ENCODE assay signal across 1 cellular context in the genomic region with DNA sequence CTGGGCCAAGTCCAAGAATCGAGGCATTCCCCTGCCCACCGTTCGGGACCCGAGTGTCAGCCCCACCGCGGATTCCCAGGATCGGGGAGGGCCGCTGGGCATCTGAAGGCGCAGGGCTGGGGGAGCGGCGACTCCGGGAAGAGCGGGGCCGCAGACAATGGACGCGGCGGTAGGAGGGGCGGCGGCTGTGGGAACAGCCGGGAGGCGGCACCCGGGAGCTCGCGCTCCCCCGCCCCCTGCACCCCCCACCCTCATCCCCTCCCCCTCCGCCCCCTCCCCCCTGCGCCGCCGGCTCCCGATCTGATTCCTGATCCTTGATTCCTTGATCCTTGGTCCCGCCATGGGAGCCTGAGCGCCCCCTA.
TF ChIP-seq lines count a peak whose summit lies in the region.

A gene (plus strand): TSS at position 281 of the 362 bp plus-strand sequence. CDS start 15,274 bp downstream, outside the sequence.

TF ChIP-seq in K562, 482 proteins besides CTCF, POLR2A, EP300 and RAD21 (continued from another document and continues in another):
- TF ChIP-seq DMBX1 (CRISPR knock-in tag; IDR thresholded peaks at IDR 0.05; ENCODE audit: borderline replicate concordance) = no peak
- TF ChIP-seq SMARCA5 (IDR thresholded peaks at IDR 0.05) = no peak
- TF ChIP-seq ELF4 (CRISPR knock-in tag; IDR thresholded peaks at IDR 0.05) = no peak
- TF ChIP-seq PRMT5 (CRISPR knock-in tag; IDR thresholded peaks at IDR 0.05) = no peak
- TF ChIP-seq, protein P1, sequence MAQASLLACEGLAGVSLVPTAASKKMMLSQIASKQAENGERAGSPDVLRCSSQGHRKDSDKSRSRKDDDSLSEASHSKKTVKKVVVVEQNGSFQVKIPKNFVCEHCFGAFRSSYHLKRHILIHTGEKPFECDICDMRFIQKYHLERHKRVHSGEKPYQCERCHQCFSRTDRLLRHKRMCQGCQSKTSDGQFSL (CRISPR knock-in tag; IDR thresholded peaks at IDR 0.05) = peak; percentile 88
- TF ChIP-seq, protein P1 (tag; IDR thresholded peaks at IDR 0.05) = peak in 1 of 2 experiments; percentile 91; a peak in 2 of 4 replicates
- TF ChIP-seq, protein P2, sequence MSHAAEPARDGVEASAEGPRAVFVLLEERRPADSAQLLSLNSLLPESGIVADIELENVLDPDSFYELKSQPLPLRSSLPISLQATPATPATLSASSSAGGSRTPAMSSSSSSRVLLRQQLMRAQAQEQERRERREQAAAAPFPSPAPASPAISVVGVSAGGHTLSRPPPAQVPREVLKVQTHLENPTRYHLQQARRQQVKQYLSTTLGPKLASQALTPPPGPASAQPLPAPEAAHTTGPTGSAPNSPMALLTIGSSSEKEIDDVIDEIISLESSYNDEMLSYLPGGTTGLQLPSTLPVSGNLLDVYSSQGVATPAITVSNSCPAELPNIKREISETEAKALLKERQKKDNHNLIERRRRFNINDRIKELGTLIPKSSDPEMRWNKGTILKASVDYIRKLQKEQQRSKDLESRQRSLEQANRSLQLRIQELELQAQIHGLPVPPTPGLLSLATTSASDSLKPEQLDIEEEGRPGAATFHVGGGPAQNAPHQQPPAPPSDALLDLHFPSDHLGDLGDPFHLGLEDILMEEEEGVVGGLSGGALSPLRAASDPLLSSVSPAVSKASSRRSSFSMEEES (CRISPR knock-in tag; IDR thresholded peaks at IDR 0.05) = no peak
- TF ChIP-seq CBFA2T3 (IDR thresholded peaks at IDR 0.05) = no peak
- TF ChIP-seq SP1 (CRISPR knock-in tag; IDR thresholded peaks at IDR 0.05) = peak; percentile 44; the same call in 1 of the 2 replicates
- TF ChIP-seq NEUROD1 (IDR thresholded peaks at IDR 0.05; ENCODE audit: borderline replicate concordance, low read depth, low read length, partially characterized antibody) = peak; percentile 88
- peak; percentile 86 for TF ChIP-seq SMAD4 (CRISPR knock-in tag; conservative IDR thresholded peaks at IDR 0.05)
- TF ChIP-seq HMG20A (CRISPR knock-in tag; conservative IDR thresholded peaks at IDR 0.05) = no peak
- TF ChIP-seq ZNF121 (CRISPR knock-in tag; conservative IDR thresholded peaks at IDR 0.05) = no peak
- TF ChIP-seq E2F3 (CRISPR knock-in tag; IDR thresholded peaks at IDR 0.05) = no peak
- no peak for TF ChIP-seq ZNF12 (CRISPR knock-in tag; IDR thresholded peaks at IDR 0.05)
- TF ChIP-seq, protein P3, sequence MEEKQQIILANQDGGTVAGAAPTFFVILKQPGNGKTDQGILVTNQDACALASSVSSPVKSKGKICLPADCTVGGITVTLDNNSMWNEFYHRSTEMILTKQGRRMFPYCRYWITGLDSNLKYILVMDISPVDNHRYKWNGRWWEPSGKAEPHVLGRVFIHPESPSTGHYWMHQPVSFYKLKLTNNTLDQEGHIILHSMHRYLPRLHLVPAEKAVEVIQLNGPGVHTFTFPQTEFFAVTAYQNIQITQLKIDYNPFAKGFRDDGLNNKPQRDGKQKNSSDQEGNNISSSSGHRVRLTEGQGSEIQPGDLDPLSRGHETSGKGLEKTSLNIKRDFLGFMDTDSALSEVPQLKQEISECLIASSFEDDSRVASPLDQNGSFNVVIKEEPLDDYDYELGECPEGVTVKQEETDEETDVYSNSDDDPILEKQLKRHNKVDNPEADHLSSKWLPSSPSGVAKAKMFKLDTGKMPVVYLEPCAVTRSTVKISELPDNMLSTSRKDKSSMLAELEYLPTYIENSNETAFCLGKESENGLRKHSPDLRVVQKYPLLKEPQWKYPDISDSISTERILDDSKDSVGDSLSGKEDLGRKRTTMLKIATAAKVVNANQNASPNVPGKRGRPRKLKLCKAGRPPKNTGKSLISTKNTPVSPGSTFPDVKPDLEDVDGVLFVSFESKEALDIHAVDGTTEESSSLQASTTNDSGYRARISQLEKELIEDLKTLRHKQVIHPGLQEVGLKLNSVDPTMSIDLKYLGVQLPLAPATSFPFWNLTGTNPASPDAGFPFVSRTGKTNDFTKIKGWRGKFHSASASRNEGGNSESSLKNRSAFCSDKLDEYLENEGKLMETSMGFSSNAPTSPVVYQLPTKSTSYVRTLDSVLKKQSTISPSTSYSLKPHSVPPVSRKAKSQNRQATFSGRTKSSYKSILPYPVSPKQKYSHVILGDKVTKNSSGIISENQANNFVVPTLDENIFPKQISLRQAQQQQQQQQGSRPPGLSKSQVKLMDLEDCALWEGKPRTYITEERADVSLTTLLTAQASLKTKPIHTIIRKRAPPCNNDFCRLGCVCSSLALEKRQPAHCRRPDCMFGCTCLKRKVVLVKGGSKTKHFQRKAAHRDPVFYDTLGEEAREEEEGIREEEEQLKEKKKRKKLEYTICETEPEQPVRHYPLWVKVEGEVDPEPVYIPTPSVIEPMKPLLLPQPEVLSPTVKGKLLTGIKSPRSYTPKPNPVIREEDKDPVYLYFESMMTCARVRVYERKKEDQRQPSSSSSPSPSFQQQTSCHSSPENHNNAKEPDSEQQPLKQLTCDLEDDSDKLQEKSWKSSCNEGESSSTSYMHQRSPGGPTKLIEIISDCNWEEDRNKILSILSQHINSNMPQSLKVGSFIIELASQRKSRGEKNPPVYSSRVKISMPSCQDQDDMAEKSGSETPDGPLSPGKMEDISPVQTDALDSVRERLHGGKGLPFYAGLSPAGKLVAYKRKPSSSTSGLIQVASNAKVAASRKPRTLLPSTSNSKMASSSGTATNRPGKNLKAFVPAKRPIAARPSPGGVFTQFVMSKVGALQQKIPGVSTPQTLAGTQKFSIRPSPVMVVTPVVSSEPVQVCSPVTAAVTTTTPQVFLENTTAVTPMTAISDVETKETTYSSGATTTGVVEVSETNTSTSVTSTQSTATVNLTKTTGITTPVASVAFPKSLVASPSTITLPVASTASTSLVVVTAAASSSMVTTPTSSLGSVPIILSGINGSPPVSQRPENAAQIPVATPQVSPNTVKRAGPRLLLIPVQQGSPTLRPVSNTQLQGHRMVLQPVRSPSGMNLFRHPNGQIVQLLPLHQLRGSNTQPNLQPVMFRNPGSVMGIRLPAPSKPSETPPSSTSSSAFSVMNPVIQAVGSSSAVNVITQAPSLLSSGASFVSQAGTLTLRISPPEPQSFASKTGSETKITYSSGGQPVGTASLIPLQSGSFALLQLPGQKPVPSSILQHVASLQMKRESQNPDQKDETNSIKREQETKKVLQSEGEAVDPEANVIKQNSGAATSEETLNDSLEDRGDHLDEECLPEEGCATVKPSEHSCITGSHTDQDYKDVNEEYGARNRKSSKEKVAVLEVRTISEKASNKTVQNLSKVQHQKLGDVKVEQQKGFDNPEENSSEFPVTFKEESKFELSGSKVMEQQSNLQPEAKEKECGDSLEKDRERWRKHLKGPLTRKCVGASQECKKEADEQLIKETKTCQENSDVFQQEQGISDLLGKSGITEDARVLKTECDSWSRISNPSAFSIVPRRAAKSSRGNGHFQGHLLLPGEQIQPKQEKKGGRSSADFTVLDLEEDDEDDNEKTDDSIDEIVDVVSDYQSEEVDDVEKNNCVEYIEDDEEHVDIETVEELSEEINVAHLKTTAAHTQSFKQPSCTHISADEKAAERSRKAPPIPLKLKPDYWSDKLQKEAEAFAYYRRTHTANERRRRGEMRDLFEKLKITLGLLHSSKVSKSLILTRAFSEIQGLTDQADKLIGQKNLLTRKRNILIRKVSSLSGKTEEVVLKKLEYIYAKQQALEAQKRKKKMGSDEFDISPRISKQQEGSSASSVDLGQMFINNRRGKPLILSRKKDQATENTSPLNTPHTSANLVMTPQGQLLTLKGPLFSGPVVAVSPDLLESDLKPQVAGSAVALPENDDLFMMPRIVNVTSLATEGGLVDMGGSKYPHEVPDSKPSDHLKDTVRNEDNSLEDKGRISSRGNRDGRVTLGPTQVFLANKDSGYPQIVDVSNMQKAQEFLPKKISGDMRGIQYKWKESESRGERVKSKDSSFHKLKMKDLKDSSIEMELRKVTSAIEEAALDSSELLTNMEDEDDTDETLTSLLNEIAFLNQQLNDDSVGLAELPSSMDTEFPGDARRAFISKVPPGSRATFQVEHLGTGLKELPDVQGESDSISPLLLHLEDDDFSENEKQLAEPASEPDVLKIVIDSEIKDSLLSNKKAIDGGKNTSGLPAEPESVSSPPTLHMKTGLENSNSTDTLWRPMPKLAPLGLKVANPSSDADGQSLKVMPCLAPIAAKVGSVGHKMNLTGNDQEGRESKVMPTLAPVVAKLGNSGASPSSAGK (IDR thresholded peaks at IDR 0.05) = no peak
- peak in 1 of 2 experiments; percentile 49; a peak in 1 of 3 replicates for TF ChIP-seq CBX3 (IDR thresholded peaks at IDR 0.05; ENCODE audit: borderline replicate concordance in 1 of 2, low read length in 2 of 2)
- no peak for TF ChIP-seq CEBPB (tag; IDR thresholded peaks at IDR 0.05)
- TF ChIP-seq ZNF133 (CRISPR knock-in tag; IDR thresholded peaks at IDR 0.05) = no peak
- TF ChIP-seq, protein P4, sequence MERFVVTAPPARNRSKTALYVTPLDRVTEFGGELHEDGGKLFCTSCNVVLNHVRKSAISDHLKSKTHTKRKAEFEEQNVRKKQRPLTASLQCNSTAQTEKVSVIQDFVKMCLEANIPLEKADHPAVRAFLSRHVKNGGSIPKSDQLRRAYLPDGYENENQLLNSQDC (CRISPR knock-in tag; IDR thresholded peaks at IDR 0.05) = peak; percentile 41; the same call in 1 of the 2 replicates
- TF ChIP-seq CSDE1 (IDR thresholded peaks at IDR 0.05) = no peak
- TF ChIP-seq ZNF3 (CRISPR knock-in tag; IDR thresholded peaks at IDR 0.05) = no peak
- peak; percentile 75; the same call in 1 of the 2 replicates for TF ChIP-seq GATAD2B (IDR thresholded peaks at IDR 0.05; ENCODE audit: borderline replicate concordance)
- TF ChIP-seq ZNF830 (CRISPR knock-in tag; IDR thresholded peaks at IDR 0.05) = no peak
- no peak for TF ChIP-seq HNRNPLL (IDR thresholded peaks at IDR 0.05; ENCODE audit: low read depth, low read length, poor library complexity, severe bottlenecking)
- no peak for TF ChIP-seq ZNF780A (CRISPR knock-in tag; IDR thresholded peaks at IDR 0.05)
- no peak for TF ChIP-seq NBN (IDR thresholded peaks at IDR 0.05; ENCODE audit: low read depth)
- no peak for TF ChIP-seq ZNF311 (CRISPR knock-in tag; IDR thresholded peaks at IDR 0.05)
- no peak for TF ChIP-seq GABPB2 (CRISPR knock-in tag; conservative IDR thresholded peaks at IDR 0.05)
- TF ChIP-seq POLR2AphosphoS2 (IDR thresholded peaks at IDR 0.05; ENCODE audit: low read length) = no peak
- TF ChIP-seq, protein P5, sequence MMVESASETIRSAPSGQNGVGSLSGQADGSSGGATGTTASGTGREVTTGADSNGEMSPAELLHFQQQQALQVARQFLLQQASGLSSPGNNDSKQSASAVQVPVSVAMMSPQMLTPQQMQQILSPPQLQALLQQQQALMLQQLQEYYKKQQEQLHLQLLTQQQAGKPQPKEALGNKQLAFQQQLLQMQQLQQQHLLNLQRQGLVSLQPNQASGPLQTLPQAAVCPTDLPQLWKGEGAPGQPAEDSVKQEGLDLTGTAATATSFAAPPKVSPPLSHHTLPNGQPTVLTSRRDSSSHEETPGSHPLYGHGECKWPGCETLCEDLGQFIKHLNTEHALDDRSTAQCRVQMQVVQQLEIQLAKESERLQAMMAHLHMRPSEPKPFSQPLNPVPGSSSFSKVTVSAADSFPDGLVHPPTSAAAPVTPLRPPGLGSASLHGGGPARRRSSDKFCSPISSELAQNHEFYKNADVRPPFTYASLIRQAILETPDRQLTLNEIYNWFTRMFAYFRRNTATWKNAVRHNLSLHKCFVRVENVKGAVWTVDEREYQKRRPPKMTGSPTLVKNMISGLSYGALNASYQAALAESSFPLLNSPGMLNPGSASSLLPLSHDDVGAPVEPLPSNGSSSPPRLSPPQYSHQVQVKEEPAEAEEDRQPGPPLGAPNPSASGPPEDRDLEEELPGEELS (CRISPR knock-in tag; IDR thresholded peaks at IDR 0.05; ENCODE audit: borderline replicate concordance) = no peak
- no peak for TF ChIP-seq FOXJ3 (CRISPR knock-in tag; IDR thresholded peaks at IDR 0.05)
- TF ChIP-seq, protein P6, sequence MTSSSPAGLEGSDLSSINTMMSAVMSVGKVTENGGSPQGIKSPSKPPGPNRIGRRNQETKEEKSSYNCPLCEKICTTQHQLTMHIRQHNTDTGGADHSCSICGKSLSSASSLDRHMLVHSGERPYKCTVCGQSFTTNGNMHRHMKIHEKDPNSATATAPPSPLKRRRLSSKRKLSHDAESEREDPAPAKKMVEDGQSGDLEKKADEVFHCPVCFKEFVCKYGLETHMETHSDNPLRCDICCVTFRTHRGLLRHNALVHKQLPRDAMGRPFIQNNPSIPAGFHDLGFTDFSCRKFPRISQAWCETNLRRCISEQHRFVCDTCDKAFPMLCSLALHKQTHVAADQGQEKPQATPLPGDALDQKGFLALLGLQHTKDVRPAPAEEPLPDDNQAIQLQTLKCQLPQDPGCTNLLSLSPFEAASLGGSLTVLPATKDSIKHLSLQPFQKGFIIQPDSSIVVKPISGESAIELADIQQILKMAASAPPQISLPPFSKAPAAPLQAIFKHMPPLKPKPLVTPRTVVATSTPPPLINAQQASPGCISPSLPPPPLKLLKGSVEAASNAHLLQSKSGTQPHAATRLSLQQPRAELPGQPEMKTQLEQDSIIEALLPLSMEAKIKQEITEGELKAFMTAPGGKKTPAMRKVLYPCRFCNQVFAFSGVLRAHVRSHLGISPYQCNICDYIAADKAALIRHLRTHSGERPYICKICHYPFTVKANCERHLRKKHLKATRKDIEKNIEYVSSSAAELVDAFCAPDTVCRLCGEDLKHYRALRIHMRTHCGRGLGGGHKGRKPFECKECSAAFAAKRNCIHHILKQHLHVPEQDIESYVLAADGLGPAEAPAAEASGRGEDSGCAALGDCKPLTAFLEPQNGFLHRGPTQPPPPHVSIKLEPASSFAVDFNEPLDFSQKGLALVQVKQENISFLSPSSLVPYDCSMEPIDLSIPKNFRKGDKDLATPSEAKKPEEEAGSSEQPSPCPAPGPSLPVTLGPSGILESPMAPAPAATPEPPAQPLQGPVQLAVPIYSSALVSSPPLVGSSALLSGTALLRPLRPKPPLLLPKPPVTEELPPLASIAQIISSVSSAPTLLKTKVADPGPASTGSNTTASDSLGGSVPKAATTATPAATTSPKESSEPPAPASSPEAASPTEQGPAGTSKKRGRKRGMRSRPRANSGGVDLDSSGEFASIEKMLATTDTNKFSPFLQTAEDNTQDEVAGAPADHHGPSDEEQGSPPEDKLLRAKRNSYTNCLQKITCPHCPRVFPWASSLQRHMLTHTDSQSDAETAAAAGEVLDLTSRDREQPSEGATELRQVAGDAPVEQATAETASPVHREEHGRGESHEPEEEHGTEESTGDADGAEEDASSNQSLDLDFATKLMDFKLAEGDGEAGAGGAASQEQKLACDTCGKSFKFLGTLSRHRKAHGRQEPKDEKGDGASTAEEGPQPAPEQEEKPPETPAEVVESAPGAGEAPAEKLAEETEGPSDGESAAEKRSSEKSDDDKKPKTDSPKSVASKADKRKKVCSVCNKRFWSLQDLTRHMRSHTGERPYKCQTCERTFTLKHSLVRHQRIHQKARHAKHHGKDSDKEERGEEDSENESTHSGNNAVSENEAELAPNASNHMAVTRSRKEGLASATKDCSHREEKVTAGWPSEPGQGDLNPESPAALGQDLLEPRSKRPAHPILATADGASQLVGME (CRISPR knock-in tag; IDR thresholded peaks at IDR 0.05) = no peak
- peak; percentile 55; the same call in 1 of the 2 replicates for TF ChIP-seq RB1 (IDR thresholded peaks at IDR 0.05; ENCODE audit: low read depth)
- TF ChIP-seq CREM (IDR thresholded peaks at IDR 0.05; ENCODE audit: low read depth) = peak; percentile 75
- TF ChIP-seq STAT5B (CRISPR knock-in tag; IDR thresholded peaks at IDR 0.05) = no peak
- TF ChIP-seq THRAP3 (IDR thresholded peaks at IDR 0.05; ENCODE audit: borderline replicate concordance) = no peak
- peak; percentile 99 for TF ChIP-seq PCBP1 (IDR thresholded peaks at IDR 0.05; ENCODE audit: low read depth, low read length, poor library complexity, severe bottlenecking)
- no peak for TF ChIP-seq SIN3A (IDR thresholded peaks at IDR 0.05; ENCODE audit: borderline replicate concordance in 2 of 2, control insufficient read depth in 1 of 2, low read depth in 2 of 2, low read length in 2 of 2)
- TF ChIP-seq SNRNP70 (optimal IDR thresholded peaks at IDR 0.05; ENCODE audit: low read depth, low read length) = no peak
- TF ChIP-seq WHSC1 (IDR thresholded peaks at IDR 0.05; ENCODE audit: low read length) = no peak
